1 cellular context compared by ENCODE assay signal in the genomic region with DNA sequence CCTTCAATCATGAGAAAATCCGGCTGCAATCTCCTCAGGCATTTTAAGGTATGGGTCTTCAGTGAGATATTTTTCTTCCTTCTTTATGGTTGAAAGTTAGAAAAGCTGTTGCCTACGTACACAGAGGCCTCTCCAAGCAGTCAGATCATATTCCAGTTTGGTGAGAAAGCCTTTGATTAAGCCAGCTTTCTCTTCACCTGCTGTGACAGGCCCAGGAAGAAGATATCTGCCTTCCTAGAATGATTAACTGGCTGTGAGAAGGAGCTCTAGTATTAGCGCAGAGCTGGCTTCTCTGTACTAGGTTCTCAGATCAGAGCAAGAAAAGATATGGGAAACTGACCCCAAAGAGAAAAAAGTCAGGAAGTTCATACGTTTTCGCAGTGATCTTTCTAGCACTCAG.
TF ChIP-seq lines count a peak whose summit lies in the region.

No MANE protein-coding gene starts in this region.

TF ChIP-seq in HepG2, 621 proteins besides CTCF, POLR2A, EP300 and RAD21 (continued from another document):
- TF ChIP-seq, protein P1, sequence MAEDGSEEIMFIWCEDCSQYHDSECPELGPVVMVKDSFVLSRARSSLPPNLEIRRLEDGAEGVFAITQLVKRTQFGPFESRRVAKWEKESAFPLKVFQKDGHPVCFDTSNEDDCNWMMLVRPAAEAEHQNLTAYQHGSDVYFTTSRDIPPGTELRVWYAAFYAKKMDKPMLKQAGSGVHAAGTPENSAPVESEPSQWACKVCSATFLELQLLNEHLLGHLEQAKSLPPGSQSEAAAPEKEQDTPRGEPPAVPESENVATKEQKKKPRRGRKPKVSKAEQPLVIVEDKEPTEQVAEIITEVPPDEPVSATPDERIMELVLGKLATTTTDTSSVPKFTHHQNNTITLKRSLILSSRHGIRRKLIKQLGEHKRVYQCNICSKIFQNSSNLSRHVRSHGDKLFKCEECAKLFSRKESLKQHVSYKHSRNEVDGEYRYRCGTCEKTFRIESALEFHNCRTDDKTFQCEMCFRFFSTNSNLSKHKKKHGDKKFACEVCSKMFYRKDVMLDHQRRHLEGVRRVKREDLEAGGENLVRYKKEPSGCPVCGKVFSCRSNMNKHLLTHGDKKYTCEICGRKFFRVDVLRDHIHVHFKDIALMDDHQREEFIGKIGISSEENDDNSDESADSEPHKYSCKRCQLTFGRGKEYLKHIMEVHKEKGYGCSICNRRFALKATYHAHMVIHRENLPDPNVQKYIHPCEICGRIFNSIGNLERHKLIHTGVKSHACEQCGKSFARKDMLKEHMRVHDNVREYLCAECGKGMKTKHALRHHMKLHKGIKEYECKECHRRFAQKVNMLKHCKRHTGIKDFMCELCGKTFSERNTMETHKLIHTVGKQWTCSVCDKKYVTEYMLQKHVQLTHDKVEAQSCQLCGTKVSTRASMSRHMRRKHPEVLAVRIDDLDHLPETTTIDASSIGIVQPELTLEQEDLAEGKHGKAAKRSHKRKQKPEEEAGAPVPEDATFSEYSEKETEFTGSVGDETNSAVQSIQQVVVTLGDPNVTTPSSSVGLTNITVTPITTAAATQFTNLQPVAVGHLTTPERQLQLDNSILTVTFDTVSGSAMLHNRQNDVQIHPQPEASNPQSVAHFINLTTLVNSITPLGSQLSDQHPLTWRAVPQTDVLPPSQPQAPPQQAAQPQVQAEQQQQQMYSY (CRISPR knock-in tag; IDR thresholded peaks at IDR 0.05): no peak
- TF ChIP-seq, protein P2, sequence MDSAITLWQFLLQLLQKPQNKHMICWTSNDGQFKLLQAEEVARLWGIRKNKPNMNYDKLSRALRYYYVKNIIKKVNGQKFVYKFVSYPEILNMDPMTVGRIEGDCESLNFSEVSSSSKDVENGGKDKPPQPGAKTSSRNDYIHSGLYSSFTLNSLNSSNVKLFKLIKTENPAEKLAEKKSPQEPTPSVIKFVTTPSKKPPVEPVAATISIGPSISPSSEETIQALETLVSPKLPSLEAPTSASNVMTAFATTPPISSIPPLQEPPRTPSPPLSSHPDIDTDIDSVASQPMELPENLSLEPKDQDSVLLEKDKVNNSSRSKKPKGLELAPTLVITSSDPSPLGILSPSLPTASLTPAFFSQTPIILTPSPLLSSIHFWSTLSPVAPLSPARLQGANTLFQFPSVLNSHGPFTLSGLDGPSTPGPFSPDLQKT (CRISPR knock-in tag; IDR thresholded peaks at IDR 0.05; ENCODE audit: borderline replicate concordance): no peak
- TF ChIP-seq, protein P3, sequence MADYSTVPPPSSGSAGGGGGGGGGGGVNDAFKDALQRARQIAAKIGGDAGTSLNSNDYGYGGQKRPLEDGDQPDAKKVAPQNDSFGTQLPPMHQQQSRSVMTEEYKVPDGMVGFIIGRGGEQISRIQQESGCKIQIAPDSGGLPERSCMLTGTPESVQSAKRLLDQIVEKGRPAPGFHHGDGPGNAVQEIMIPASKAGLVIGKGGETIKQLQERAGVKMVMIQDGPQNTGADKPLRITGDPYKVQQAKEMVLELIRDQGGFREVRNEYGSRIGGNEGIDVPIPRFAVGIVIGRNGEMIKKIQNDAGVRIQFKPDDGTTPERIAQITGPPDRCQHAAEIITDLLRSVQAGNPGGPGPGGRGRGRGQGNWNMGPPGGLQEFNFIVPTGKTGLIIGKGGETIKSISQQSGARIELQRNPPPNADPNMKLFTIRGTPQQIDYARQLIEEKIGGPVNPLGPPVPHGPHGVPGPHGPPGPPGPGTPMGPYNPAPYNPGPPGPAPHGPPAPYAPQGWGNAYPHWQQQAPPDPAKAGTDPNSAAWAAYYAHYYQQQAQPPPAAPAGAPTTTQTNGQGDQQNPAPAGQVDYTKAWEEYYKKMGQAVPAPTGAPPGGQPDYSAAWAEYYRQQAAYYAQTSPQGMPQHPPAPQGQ (CRISPR knock-in tag; IDR thresholded peaks at IDR 0.05; ENCODE audit: borderline replicate concordance): no peak
- TF ChIP-seq, protein P4, sequence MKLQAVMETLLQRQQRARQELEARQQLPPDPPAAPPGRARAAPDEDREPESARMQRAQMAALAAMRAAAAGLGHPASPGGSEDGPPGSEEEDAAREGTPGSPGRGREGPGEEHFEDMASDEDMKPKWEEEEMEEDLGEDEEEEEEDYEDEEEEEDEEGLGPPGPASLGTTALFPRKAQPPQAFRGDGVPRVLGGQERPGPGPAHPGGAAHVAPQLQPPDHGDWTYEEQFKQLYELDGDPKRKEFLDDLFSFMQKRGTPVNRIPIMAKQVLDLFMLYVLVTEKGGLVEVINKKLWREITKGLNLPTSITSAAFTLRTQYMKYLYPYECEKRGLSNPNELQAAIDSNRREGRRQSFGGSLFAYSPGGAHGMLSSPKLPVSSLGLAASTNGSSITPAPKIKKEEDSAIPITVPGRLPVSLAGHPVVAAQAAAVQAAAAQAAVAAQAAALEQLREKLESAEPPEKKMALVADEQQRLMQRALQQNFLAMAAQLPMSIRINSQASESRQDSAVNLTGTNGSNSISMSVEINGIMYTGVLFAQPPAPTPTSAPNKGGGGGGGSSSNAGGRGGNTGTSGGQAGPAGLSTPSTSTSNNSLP (IDR thresholded peaks at IDR 0.05; ENCODE audit: low read depth, low read length): no peak
- TF ChIP-seq HOXA5 (CRISPR knock-in tag; IDR thresholded peaks at IDR 0.05) (no peak), RFX5 (IDR thresholded peaks at IDR 0.05; ENCODE audit: low read depth, low read length) (no peak)
- TF ChIP-seq, protein P5, sequence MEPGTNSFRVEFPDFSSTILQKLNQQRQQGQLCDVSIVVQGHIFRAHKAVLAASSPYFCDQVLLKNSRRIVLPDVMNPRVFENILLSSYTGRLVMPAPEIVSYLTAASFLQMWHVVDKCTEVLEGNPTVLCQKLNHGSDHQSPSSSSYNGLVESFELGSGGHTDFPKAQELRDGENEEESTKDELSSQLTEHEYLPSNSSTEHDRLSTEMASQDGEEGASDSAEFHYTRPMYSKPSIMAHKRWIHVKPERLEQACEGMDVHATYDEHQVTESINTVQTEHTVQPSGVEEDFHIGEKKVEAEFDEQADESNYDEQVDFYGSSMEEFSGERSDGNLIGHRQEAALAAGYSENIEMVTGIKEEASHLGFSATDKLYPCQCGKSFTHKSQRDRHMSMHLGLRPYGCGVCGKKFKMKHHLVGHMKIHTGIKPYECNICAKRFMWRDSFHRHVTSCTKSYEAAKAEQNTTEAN (CRISPR knock-in tag; conservative IDR thresholded peaks at IDR 0.05): no peak
- TF ChIP-seq, protein P6, sequence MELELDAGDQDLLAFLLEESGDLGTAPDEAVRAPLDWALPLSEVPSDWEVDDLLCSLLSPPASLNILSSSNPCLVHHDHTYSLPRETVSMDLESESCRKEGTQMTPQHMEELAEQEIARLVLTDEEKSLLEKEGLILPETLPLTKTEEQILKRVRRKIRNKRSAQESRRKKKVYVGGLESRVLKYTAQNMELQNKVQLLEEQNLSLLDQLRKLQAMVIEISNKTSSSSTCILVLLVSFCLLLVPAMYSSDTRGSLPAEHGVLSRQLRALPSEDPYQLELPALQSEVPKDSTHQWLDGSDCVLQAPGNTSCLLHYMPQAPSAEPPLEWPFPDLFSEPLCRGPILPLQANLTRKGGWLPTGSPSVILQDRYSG (CRISPR knock-in tag; IDR thresholded peaks at IDR 0.05): no peak
- TF ChIP-seq, protein P7, sequence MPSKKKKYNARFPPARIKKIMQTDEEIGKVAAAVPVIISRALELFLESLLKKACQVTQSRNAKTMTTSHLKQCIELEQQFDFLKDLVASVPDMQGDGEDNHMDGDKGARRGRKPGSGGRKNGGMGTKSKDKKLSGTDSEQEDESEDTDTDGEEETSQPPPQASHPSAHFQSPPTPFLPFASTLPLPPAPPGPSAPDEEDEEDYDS (CRISPR knock-in tag; IDR thresholded peaks at IDR 0.05): no peak
- TF ChIP-seq, protein P8, sequence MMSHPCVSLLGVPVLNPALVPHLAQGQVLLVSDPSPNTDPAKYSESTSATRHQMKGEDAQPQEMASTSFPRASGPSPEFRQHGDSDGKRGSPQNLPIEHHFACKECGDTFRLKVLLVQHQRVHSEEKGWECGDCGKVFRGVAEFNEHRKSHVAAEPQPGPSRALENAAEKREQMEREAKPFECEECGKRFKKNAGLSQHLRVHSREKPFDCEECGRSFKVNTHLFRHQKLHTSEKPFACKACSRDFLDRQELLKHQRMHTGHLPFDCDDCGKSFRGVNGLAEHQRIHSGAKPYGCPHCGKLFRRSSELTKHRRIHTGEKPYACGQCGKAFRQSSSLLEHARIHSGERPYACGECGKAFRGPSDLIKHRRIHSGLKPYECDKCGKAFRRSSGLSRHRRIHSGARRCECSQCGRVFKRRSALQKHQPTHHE (CRISPR knock-in tag; IDR thresholded peaks at IDR 0.05; ENCODE audit: borderline replicate concordance): no peak
